ENCODE assay signal across 1 cellular context in the genomic region with DNA sequence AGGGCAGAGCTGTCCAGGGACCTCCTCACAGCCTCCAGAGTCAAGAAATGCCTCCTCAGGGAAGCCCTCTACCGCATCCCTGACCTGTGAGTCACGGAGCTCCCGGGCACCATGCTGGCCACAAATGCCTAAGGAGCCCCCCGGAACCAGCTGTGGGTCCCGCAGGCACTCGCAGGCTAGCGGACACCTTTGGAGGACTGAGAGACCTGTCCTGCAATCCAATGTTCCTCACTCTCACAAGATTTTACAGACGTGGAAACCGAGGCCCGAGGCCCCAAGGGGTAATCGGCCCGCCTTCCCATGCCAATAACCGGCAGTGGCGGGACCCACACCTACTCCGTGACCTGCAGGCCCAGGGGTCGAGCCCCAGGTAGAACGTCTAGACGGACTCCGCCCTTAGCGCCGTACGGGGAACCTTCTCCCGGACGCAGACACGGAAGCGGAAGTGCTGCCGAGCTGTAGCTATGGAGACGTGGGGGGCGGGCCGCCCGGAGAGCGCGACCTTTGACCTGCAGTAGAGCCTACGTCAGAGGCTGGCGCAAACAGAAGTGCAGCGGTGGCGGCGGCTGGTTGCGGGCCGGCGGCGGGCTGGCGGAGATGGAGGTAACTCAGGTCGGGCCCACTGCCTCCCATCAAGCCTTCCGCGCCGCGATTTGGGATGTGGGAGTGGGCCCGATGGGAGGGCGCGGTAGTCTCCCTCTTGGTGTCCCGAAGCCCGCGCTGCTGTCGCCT.
A peak's percentile ranks its signal among the peaks of the same experiment; 100 is the strongest.
TF ChIP-seq lines count a peak whose summit lies in the region.

A gene with protein sequence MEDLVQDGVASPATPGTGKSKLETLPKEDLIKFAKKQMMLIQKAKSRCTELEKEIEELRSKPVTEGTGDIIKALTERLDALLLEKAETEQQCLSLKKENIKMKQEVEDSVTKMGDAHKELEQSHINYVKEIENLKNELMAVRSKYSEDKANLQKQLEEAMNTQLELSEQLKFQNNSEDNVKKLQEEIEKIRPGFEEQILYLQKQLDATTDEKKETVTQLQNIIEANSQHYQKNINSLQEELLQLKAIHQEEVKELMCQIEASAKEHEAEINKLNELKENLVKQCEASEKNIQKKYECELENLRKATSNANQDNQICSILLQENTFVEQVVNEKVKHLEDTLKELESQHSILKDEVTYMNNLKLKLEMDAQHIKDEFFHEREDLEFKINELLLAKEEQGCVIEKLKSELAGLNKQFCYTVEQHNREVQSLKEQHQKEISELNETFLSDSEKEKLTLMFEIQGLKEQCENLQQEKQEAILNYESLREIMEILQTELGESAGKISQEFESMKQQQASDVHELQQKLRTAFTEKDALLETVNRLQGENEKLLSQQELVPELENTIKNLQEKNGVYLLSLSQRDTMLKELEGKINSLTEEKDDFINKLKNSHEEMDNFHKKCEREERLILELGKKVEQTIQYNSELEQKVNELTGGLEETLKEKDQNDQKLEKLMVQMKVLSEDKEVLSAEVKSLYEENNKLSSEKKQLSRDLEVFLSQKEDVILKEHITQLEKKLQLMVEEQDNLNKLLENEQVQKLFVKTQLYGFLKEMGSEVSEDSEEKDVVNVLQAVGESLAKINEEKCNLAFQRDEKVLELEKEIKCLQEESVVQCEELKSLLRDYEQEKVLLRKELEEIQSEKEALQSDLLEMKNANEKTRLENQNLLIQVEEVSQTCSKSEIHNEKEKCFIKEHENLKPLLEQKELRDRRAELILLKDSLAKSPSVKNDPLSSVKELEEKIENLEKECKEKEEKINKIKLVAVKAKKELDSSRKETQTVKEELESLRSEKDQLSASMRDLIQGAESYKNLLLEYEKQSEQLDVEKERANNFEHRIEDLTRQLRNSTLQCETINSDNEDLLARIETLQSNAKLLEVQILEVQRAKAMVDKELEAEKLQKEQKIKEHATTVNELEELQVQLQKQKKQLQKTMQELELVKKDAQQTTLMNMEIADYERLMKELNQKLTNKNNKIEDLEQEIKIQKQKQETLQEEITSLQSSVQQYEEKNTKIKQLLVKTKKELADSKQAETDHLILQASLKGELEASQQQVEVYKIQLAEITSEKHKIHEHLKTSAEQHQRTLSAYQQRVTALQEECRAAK (N-terminal part only) (plus strand): TSS at position 529 of the 732 bp plus-strand sequence. CDS start 69 bp downstream, at position 598.

TF ChIP-seq in HepG2, 621 proteins besides CTCF, POLR2A, EP300 and RAD21 (continued from another document and continues in another):
- TF ChIP-seq, protein P1, sequence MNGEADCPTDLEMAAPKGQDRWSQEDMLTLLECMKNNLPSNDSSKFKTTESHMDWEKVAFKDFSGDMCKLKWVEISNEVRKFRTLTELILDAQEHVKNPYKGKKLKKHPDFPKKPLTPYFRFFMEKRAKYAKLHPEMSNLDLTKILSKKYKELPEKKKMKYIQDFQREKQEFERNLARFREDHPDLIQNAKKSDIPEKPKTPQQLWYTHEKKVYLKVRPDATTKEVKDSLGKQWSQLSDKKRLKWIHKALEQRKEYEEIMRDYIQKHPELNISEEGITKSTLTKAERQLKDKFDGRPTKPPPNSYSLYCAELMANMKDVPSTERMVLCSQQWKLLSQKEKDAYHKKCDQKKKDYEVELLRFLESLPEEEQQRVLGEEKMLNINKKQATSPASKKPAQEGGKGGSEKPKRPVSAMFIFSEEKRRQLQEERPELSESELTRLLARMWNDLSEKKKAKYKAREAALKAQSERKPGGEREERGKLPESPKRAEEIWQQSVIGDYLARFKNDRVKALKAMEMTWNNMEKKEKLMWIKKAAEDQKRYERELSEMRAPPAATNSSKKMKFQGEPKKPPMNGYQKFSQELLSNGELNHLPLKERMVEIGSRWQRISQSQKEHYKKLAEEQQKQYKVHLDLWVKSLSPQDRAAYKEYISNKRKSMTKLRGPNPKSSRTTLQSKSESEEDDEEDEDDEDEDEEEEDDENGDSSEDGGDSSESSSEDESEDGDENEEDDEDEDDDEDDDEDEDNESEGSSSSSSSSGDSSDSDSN (CRISPR knock-in tag; IDR thresholded peaks at IDR 0.05) = peak; percentile 94
- TF ChIP-seq ZNF441 (CRISPR knock-in tag; IDR thresholded peaks at IDR 0.05; ENCODE audit: borderline replicate concordance) (peak; percentile 87; the same call in 1 of the 2 replicates), SSRP1 (CRISPR knock-in tag; IDR thresholded peaks at IDR 0.05) (no peak), ZNF136 (CRISPR knock-in tag; IDR thresholded peaks at IDR 0.05; ENCODE audit: low read depth) (peak; percentile 96; the same call in 1 of the 2 replicates), MEIS2 (CRISPR knock-in tag; IDR thresholded peaks at IDR 0.05) (peak; percentile 69), GATAD2A (CRISPR knock-in tag; IDR thresholded peaks at IDR 0.05) (peak; percentile 55), SALL2 (CRISPR knock-in tag; IDR thresholded peaks at IDR 0.05) (peak; percentile 90), SAP130 (CRISPR knock-in tag; IDR thresholded peaks at IDR 0.05; ENCODE audit: low read depth) (peak; percentile 99), GZF1 (CRISPR knock-in tag; IDR thresholded peaks at IDR 0.05) (0 out of 2 replicates have a peak, but pooled peaks have one; percentile 62), MBD4 (IDR thresholded peaks at IDR 0.05; ENCODE audit: borderline replicate concordance, low read length) (no peak), NONO (IDR thresholded peaks at IDR 0.05) (no peak), NONO (CRISPR knock-in tag; conservative IDR thresholded peaks at IDR 0.05) (peak; percentile 98), MTF2 (CRISPR knock-in tag; IDR thresholded peaks at IDR 0.05; ENCODE audit: borderline replicate concordance) (no peak), ZNF251 (CRISPR knock-in tag; IDR thresholded peaks at IDR 0.05) (no peak), ZNF841 (CRISPR knock-in tag; IDR thresholded peaks at IDR 0.05; ENCODE audit: borderline replicate concordance) (no peak), ZNF75D (CRISPR knock-in tag; IDR thresholded peaks at IDR 0.05; ENCODE audit: borderline replicate concordance) (no peak), ZNF737 (CRISPR knock-in tag; IDR thresholded peaks at IDR 0.05; ENCODE audit: borderline replicate concordance) (peak; percentile 82; the same call in 1 of the 2 replicates), ZBTB38 (CRISPR knock-in tag; IDR thresholded peaks at IDR 0.05) (peak; percentile 92; the same call in 1 of the 2 replicates), THAP9 (CRISPR knock-in tag; IDR thresholded peaks at IDR 0.05; ENCODE audit: borderline replicate concordance) (peak; percentile 91; the same call in 1 of the 2 replicates), SMAD1 (CRISPR knock-in tag; IDR thresholded peaks at IDR 0.05; ENCODE audit: borderline replicate concordance, low read depth) (peak; percentile 91; the same call in 1 of the 2 replicates), BCL3 (CRISPR knock-in tag; IDR thresholded peaks at IDR 0.05) (peak; percentile 90), NKX3-1 (CRISPR knock-in tag; IDR thresholded peaks at IDR 0.05) (peak; percentile 79; the same call in 1 of the 2 replicates), KLF11 (CRISPR knock-in tag; IDR thresholded peaks at IDR 0.05) (peak; percentile 89), XBP1 (CRISPR knock-in tag; IDR thresholded peaks at IDR 0.05) (0 out of 2 replicates have a peak, but pooled peaks have one; percentile 29), TOE1 (CRISPR knock-in tag; IDR thresholded peaks at IDR 0.05) (no peak), BRD4 (CRISPR knock-in tag; IDR thresholded peaks at IDR 0.05) (peak; percentile 50; the same call in 1 of the 2 replicates), PATZ1 (CRISPR knock-in tag; IDR thresholded peaks at IDR 0.05) (peak; percentile 71), ZNF724P (CRISPR knock-in tag; IDR thresholded peaks at IDR 0.05; ENCODE audit: borderline replicate concordance) (0 out of 2 replicates have a peak, but pooled peaks have one; percentile 52), ZNF230 (CRISPR knock-in tag; IDR thresholded peaks at IDR 0.05) (peak; percentile 86; the same call in 1 of the 2 replicates), NFYC (CRISPR knock-in tag; IDR thresholded peaks at IDR 0.05) (no peak), ZNF589 (CRISPR knock-in tag; conservative IDR thresholded peaks at IDR 0.05) (peak; percentile 94), TAF15 (IDR thresholded peaks at IDR 0.05; ENCODE audit: low read depth, low read length, poor library complexity, severe bottlenecking) (peak; percentile 33), STAG1 (CRISPR knock-in tag; IDR thresholded peaks at IDR 0.05) (peak; percentile 24; the same call in 1 of the 2 replicates), ATF7-NPFF (CRISPR knock-in tag; IDR thresholded peaks at IDR 0.05; ENCODE audit: low read depth) (peak; percentile 79)
- TF ChIP-seq, protein P2, sequence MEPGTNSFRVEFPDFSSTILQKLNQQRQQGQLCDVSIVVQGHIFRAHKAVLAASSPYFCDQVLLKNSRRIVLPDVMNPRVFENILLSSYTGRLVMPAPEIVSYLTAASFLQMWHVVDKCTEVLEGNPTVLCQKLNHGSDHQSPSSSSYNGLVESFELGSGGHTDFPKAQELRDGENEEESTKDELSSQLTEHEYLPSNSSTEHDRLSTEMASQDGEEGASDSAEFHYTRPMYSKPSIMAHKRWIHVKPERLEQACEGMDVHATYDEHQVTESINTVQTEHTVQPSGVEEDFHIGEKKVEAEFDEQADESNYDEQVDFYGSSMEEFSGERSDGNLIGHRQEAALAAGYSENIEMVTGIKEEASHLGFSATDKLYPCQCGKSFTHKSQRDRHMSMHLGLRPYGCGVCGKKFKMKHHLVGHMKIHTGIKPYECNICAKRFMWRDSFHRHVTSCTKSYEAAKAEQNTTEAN (CRISPR knock-in tag; conservative IDR thresholded peaks at IDR 0.05) = no peak
- TF ChIP-seq, protein P3, sequence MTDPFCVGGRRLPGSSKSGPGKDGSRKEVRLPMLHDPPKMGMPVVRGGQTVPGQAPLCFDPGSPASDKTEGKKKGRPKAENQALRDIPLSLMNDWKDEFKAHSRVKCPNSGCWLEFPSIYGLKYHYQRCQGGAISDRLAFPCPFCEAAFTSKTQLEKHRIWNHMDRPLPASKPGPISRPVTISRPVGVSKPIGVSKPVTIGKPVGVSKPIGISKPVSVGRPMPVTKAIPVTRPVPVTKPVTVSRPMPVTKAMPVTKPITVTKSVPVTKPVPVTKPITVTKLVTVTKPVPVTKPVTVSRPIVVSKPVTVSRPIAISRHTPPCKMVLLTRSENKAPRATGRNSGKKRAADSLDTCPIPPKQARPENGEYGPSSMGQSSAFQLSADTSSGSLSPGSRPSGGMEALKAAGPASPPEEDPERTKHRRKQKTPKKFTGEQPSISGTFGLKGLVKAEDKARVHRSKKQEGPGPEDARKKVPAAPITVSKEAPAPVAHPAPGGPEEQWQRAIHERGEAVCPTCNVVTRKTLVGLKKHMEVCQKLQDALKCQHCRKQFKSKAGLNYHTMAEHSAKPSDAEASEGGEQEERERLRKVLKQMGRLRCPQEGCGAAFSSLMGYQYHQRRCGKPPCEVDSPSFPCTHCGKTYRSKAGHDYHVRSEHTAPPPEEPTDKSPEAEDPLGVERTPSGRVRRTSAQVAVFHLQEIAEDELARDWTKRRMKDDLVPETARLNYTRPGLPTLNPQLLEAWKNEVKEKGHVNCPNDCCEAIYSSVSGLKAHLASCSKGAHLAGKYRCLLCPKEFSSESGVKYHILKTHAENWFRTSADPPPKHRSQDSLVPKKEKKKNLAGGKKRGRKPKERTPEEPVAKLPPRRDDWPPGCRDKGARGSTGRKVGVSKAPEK (CRISPR knock-in tag; IDR thresholded peaks at IDR 0.05; ENCODE audit: borderline replicate concordance) = no peak
- TF ChIP-seq, protein P4, sequence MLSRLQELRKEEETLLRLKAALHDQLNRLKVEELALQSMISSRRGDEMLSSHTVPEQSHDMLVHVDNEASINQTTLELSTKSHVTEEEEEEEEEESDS (CRISPR knock-in tag; IDR thresholded peaks at IDR 0.05; ENCODE audit: borderline replicate concordance) = peak; percentile 71; the same call in 1 of the 2 replicates
- TF ChIP-seq, protein P5, sequence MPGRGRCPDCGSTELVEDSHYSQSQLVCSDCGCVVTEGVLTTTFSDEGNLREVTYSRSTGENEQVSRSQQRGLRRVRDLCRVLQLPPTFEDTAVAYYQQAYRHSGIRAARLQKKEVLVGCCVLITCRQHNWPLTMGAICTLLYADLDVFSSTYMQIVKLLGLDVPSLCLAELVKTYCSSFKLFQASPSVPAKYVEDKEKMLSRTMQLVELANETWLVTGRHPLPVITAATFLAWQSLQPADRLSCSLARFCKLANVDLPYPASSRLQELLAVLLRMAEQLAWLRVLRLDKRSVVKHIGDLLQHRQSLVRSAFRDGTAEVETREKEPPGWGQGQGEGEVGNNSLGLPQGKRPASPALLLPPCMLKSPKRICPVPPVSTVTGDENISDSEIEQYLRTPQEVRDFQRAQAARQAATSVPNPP (CRISPR knock-in tag; IDR thresholded peaks at IDR 0.05) = no peak
